1 cellular context compared by ENCODE assay signal in the genomic region with DNA sequence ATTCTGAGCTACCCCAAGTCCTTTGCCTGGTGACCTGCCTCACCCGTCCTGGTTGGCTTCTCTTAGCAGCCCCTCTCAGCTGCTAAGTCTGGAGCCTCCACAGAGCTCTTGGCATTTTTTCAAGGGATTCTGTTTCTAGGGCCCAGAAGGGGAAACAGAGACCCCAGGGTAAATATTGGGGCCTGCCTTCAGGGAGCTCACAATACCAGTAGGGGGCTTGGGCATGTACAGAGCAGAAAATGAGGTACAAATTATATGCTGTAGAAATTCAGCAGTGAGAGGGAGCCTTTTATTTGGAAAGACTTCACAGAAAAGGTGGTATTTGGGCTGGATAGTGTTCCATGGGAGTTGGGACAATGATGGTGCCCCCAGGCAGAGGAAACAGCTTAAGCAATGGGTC.
TF ChIP-seq lines count a peak whose summit lies in the region.

No MANE protein-coding gene starts in this region.

TF ChIP-seq in IMR-90, 13 proteins besides CTCF, POLR2A, EP300 and RAD21 (continued from another document):
- TF ChIP-seq BHLHE40 (IDR thresholded peaks at IDR 0.05; ENCODE audit: low read depth, low read length) (no peak), CHD1 (IDR thresholded peaks at IDR 0.05; ENCODE audit: low read depth, low read length) (no peak), MAFK (IDR thresholded peaks at IDR 0.05; ENCODE audit: low read depth, low read length) (no peak), CEBPB (IDR thresholded peaks at IDR 0.05; ENCODE audit: low read depth, low read length) (no peak), MAZ (IDR thresholded peaks at IDR 0.05; ENCODE audit: borderline replicate concordance, low read depth, low read length) (no peak), MXI1 (IDR thresholded peaks at IDR 0.05; ENCODE audit: borderline replicate concordance, low read depth, low read length) (no peak)
- TF ChIP-seq, protein P1, sequence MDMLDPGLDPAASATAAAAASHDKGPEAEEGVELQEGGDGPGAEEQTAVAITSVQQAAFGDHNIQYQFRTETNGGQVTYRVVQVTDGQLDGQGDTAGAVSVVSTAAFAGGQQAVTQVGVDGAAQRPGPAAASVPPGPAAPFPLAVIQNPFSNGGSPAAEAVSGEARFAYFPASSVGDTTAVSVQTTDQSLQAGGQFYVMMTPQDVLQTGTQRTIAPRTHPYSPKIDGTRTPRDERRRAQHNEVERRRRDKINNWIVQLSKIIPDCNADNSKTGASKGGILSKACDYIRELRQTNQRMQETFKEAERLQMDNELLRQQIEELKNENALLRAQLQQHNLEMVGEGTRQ (IDR thresholded peaks at IDR 0.05; ENCODE audit: low read depth, low read length), result no peak
